1 cellular context compared by ENCODE assay signal in genomic region chr3:172281884-172282283, GRCh38.
TF ChIP-seq lines count a peak whose summit lies in the region.

No MANE protein-coding gene starts in this region.

TF ChIP-seq in HepG2, 621 proteins besides CTCF, POLR2A, EP300 and RAD21 (continued from another document):
- TF ChIP-seq MXD3 (CRISPR knock-in tag; IDR thresholded peaks at IDR 0.05) (no peak), HNRNPLL (IDR thresholded peaks at IDR 0.05; ENCODE audit: low read depth, low read length, poor library complexity, severe bottlenecking) (no peak)
